Comparison of ENCODE assay signal across 17 cellular contexts in the genomic region with DNA sequence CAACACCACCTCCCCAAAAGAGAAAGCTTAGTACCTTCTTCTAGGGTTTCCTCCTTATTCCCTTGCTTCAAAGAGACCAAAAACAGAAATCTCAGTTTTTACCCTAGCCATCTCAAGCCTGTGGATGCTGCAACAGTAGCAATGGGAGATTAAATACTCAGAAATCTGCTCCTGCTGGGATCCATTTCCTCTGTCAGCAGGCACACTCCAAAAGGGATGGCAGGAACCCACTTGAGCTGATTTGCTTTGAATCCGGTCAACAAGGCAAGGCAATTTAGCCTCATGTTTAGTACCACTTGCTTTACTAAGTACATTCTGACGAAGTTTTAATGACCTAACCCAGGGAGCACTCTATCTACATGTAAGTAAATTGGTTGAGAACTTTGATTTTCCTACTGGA.
"Had no signal": no experiment of that assay in that cellular context is flagged by ENCODE, and none has a peak within 500 bp of the region (broad histone marks: within the 10 kb centered on the region; RNA-seq: fewer than 3 reads in every experiment).

No MANE protein-coding gene starts in this region.

- H3K36me3 Mint-ChIP-seq: activated naive CD4-positive, alpha-beta T cell treated with anti-CD3 and anti-CD28 coated beads, Interleukin-2, amount 50 U/mL, for 72 hours; natural killer cell treated with Interleukin-12 subunit alpha and Interleukin-12 subunit beta and Interleukin-15 and Interleukin-18, amount 100 ng/mL, for 72 hours had no signal

- H3K4me3 ChIP-seq: cardiac muscle cell, colonic mucosa, esophagus muscularis mucosa, hepatocyte, tibial artery, uterus had no signal

- H3K4me3 Mint-ChIP-seq: activated B cell treated with CpG ODN at 0.5 μM for 24 hours; activated CD8-positive, alpha-beta T cell treated with anti-CD3 and anti-CD28 coated beads for 36 hours; natural killer cell treated with Interleukin-12 subunit alpha and Interleukin-12 subunit beta and Interleukin-15 and Interleukin-18, amount 100 ng/mL, for 72 hours had no signal

- H2AFZ ChIP-seq: hepatocyte had no signal

- H3K27me3 Mint-ChIP-seq: activated B cell treated with CpG ODN at 0.5 μM for 24 hours; activated CD8-positive, alpha-beta T cell treated with anti-CD3 and anti-CD28 coated beads for 36 hours; natural killer cell treated with Interleukin-12 subunit alpha and Interleukin-12 subunit beta and Interleukin-15 and Interleukin-18, amount 100 ng/mL, for 72 hours had no signal

- H3K4me2 ChIP-seq: hepatocyte had no signal

- H3K36me3 ChIP-seq: cardiac muscle cell, colonic mucosa, esophagus muscularis mucosa, tibial artery, uterus had no signal

- ATAC-seq: activated CD8-positive, alpha-beta T cell treated with anti-CD3 and anti-CD28 coated beads for 36 hours; activated naive CD4-positive, alpha-beta T cell treated with anti-CD3 and anti-CD28 coated beads, Interleukin-2, amount 50 U/mL, for 72 hours; natural killer cell treated with Interleukin-12 subunit alpha and Interleukin-12 subunit beta and Interleukin-15 and Interleukin-18, amount 100 ng/mL, for 72 hours had no signal

- H3K27ac Mint-ChIP-seq: activated B cell treated with CpG ODN at 0.5 μM for 24 hours; activated CD8-positive, alpha-beta T cell treated with anti-CD3 and anti-CD28 coated beads for 36 hours; natural killer cell treated with Interleukin-12 subunit alpha and Interleukin-12 subunit beta and Interleukin-15 and Interleukin-18, amount 100 ng/mL, for 72 hours had no signal

- DNase-seq: activated B cell treated with CpG ODN at 0.5 μM for 24 hours; activated CD4-positive, alpha-beta T cell treated with anti-CD3 and anti-CD28 coated beads for 48 hours; activated CD8-positive, alpha-beta T cell treated with anti-CD3 and anti-CD28 coated beads for 36 hours; activated gamma-delta T cell; activated T-cell treated with anti-CD3 and anti-CD28 coated beads, Interleukin-2, amount 50 U/mL, for 48 hours; colonic mucosa; nucleus accumbens; posterior cingulate gyrus; stimulated activated CD4-positive, alpha-beta T cell treated with anti-CD3 and anti-CD28 coated beads, Interleukin-4, amount 100 ng/mL, for 1 hour; stimulated activated naive CD4-positive, alpha-beta T cell; tibial artery; uterus had no signal

- H3K4me1 ChIP-seq: colonic mucosa, esophagus muscularis mucosa, tibial artery, uterus had no signal

- H3K27me3 ChIP-seq: cardiac muscle cell, colonic mucosa, esophagus muscularis mucosa, hepatocyte, tibial artery, uterus had no signal

- H3K27ac ChIP-seq: cardiac muscle cell, colonic mucosa, esophagus muscularis mucosa, hepatocyte, tibial artery, uterus had no signal

- H3K79me2 ChIP-seq: hepatocyte had no signal

- H3K4me1 Mint-ChIP-seq: activated B cell treated with CpG ODN at 0.5 μM for 24 hours had no signal

- H3K9me3 ChIP-seq: colonic mucosa, esophagus muscularis mucosa, tibial artery, uterus had no signal
